8 cellular contexts compared by ENCODE assay signal in genomic region chr1:89566761-89567174, GRCh38. TPM values are rescaled to one million over a fixed set of nuclear protein-coding genes. Genes with fewer than 3 reads are reported as not detected.
DNase-seq lines count a peak whose midpoint lies in the region; ATAC-seq and TF ChIP-seq lines count a peak whose summit lies in the region.

No MANE protein-coding gene starts in this region.

- H2BK12ac ChIP-seq in H9 (ENCODE audit: insufficient read length, low read depth, low read length): no peak overlapping the region

- no peaks in the 10 kb centered on the region; the same call in 1 of the 2 replicates for H3K36me3 ChIP-seq in SJCRH30

- H4K8ac ChIP-seq in H9 (replicated peaks; ENCODE audit: insufficient read length, low read depth, low read length): no peak overlapping the region

- no peak overlapping the region for H3T11ph ChIP-seq in H9 (ENCODE audit: low read length)

- no peaks in the 10 kb centered on the region for H3K27me3 Mint-ChIP-seq in H9 (ENCODE audit: low read depth)
- no peaks in the 10 kb centered on the region for H3K27me3 Mint-ChIP-seq in brain
- no peaks in the 10 kb centered on the region for H3K27me3 Mint-ChIP-seq in stimulated activated memory B cell treated with anti-CD40 and anti-IgM and Interleukin-4, amounts not matched to agents 10 μg/mL and 1 μg/mL and 100 μg/mL, for 72 hours

- H3K79me2 ChIP-seq in H9 (ENCODE audit: insufficient read depth, low read length): no peaks in the 10 kb centered on the region; the same call in 1 of the 2 replicates

- no peak overlapping the region for H4K91ac ChIP-seq in H9 (ENCODE audit: insufficient read length, low read depth, low read length)

- no peak overlapping the region for H3K23ac ChIP-seq in H9 (ENCODE audit: insufficient read length, low read depth, low read length)

- H3K18ac ChIP-seq in H9 (ENCODE audit: insufficient read length, low read depth, low read length): no peak overlapping the region

- no CpG with 5 or more reads among the region's 6 CpGs for WGBS in H9 (ENCODE audit: extremely low coverage, insufficient read length, low lambda C conversion rate)

- no peak overlapping the region for H4K5ac ChIP-seq in H9 (ENCODE audit: insufficient read length, low read depth, low read length)

- TF ChIP-seq CTCF in H9 (conservative IDR thresholded peaks at IDR 0.05): no peak
- no peak for TF ChIP-seq CTCF in brain (conservative IDR thresholded peaks at IDR 0.05)

- H2AK5ac ChIP-seq in H9 (ENCODE audit: insufficient read length, low read length): no peak overlapping the region

- no peak overlapping the region for H2BK120ac ChIP-seq in H9 (ENCODE audit: low read depth, low read length, poor library complexity, severe bottlenecking)

- no peak overlapping the region for H3K4me2 ChIP-seq in H9 (ENCODE audit: insufficient read depth, insufficient read length, low read length)

- H3K4me1 ChIP-seq in H9 (ENCODE audit: insufficient read depth, low read length): peaks cover 8% of the 10 kb centered on the region; the same call in 1 of the 2 replicates
- H3K4me1 ChIP-seq in SJCRH30: no peaks in the 10 kb centered on the region

- no peak for ATAC-seq in stimulated activated memory B cell treated with anti-CD40 and anti-IgM and Interleukin-4, amounts not matched to agents 10 μg/mL and 1 μg/mL and 100 μg/mL, for 72 hours

- no peak overlapping the region for H3K4me3 ChIP-seq in SJCRH30

- H3K27ac Mint-ChIP-seq in H9 (peak overlapping the region; percentile 42 to 97 (median 66); a peak in 6 of 7 replicates), brain (peak overlapping the region in 4 of 5 experiments; percentile 75 to 95 (median 85))
- no peak overlapping the region for H3K27ac Mint-ChIP-seq in stimulated activated memory B cell treated with anti-CD40 and anti-IgM and Interleukin-4, amounts not matched to agents 10 μg/mL and 1 μg/mL and 100 μg/mL, for 72 hours

- peaks cover 25 to 33% (median 28%) of the 10 kb centered on the region in 3 experiments for H3K36me3 Mint-ChIP-seq in H9 (ENCODE audit: insufficient read depth in 1 of 3, low read depth in 3 of 3)
- H3K36me3 Mint-ChIP-seq in brain: peaks cover 32% of the 10 kb centered on the region
- peaks cover 36% of the 10 kb centered on the region for H3K36me3 Mint-ChIP-seq in stimulated activated memory B cell treated with anti-CD40 and anti-IgM and Interleukin-4, amounts not matched to agents 10 μg/mL and 1 μg/mL and 100 μg/mL, for 72 hours

- H2AFZ ChIP-seq in H9 (ENCODE audit: low read length): no peak overlapping the region

- no peak overlapping the region for H2BK15ac ChIP-seq in H9 (ENCODE audit: low read depth, low read length)

- H3K4ac ChIP-seq in H9 (ENCODE audit: low read depth, low read length): no peak overlapping the region

- H3K14ac ChIP-seq in H9 (ENCODE audit: insufficient read depth, low read length): no peak overlapping the region

- H3K27ac ChIP-seq in H9 (ENCODE audit: insufficient read length, low read depth, low read length) (no peak overlapping the region), SJCRH30 (no peak overlapping the region)

- H3K4me1 Mint-ChIP-seq in H9 (peaks cover 44 to 59% of the 10 kb centered on the region in 2 experiments), brain (peaks cover 52% of the 10 kb centered on the region)
- H3K4me1 Mint-ChIP-seq in stimulated activated memory B cell treated with anti-CD40 and anti-IgM and Interleukin-4, amounts not matched to agents 10 μg/mL and 1 μg/mL and 100 μg/mL, for 72 hours: peaks cover 22% of the 10 kb centered on the region

- no peaks in the 10 kb centered on the region for H3K9me3 ChIP-seq in H9 (ENCODE audit: control insufficient read depth, low read depth, low read length)
- no peaks in the 10 kb centered on the region; the same call in 1 of the 2 replicates for H3K9me3 ChIP-seq in SJCRH30 (replicated peaks)

- H4K20me1 ChIP-seq in H9 (ENCODE audit: control insufficient read depth, insufficient read depth, insufficient read length): no peaks in the 10 kb centered on the region

- H2BK20ac ChIP-seq in H9 (ENCODE audit: low read depth, low read length, poor library complexity, severe bottlenecking): no peak overlapping the region

- no peak overlapping the region for H2BK5ac ChIP-seq in H9 (ENCODE audit: insufficient read length, low read length)

- DNase-seq in H9 (no peak), iPS-NIHi7 (ENCODE audit: extremely low spot score) (peak; percentile 42), putamen (ENCODE audit: low spot score) (peak; percentile 69), glomerular visceral epithelial cell (ENCODE audit: extremely low spot score) (no peak), DMS53 treated with DMSO at 0.1 percent for 48 hours (lab: John Stamatoyannopoulos, UW; ENCODE audit: unreplicated experiment) (no peak), SJCRH30 (no peak)

- H3K9me3 Mint-ChIP-seq in H9 (peaks cover 13% of the 10 kb centered on the region in 2 experiments), brain (peaks cover 11 to 26% (median 22%) of the 10 kb centered on the region in 5 experiments)
- H3K9me3 Mint-ChIP-seq in stimulated activated memory B cell treated with anti-CD40 and anti-IgM and Interleukin-4, amounts not matched to agents 10 μg/mL and 1 μg/mL and 100 μg/mL, for 72 hours: peaks cover 3% of the 10 kb centered on the region

- H3K23me2 ChIP-seq in H9 (ENCODE audit: insufficient read length, low read depth, low read length, poor library complexity, severe bottlenecking): no peaks in the 10 kb centered on the region

- H3K79me1 ChIP-seq in H9 (ENCODE audit: insufficient read depth, low read depth, low read length, poor library complexity, severe bottlenecking): no peaks in the 10 kb centered on the region

- no peak overlapping the region for H3K56ac ChIP-seq in H9 (ENCODE audit: insufficient read length, low read depth, low read length)

- H3K4me3 Mint-ChIP-seq in H9 (no peak overlapping the region; a peak in 1 of 5 replicates), brain (peak overlapping the region; percentile 7 to 74 (median 49))
- H3K4me3 Mint-ChIP-seq in stimulated activated memory B cell treated with anti-CD40 and anti-IgM and Interleukin-4, amounts not matched to agents 10 μg/mL and 1 μg/mL and 100 μg/mL, for 72 hours: no peak overlapping the region

- no peak overlapping the region for H3K9ac ChIP-seq in H9 (ENCODE audit: extremely low read depth, insufficient read length, low read length)

- H3K27me3 ChIP-seq in H9 (ENCODE audit: insufficient read depth, low read length) (no peaks in the 10 kb centered on the region), SJCRH30 (no peaks in the 10 kb centered on the region)

RNA-seq across cellular contexts. Expression of gene LRRC8B, which starts 42.1 kb away (rescaled TPM):
- 29.1 and 33.2 TPM in 2 replicates for total RNA-seq in H9 (2021)
- polyA plus RNA-seq in brain (ENCODE audit: insufficient read depth, low read depth, low replicate concordance): 7.0 TPM
- total RNA-seq in SJCRH30 (2014; rRNA removed; shearing (Covaris generic)): 6.5 and 9.2 TPM in 2 replicates

Comparison
In these comparisons a context has a peak if more than half of its experiments do, and no peak if none do; other contexts are left out.
1. DNase-seq: peak in iPS-NIHi7 (single experiment) and putamen (single experiment); none in H9 (single experiment), glomerular visceral epithelial cell (single experiment), DMS53 treated with DMSO at 0.1 percent for 48 hours (single experiment) and SJCRH30 (0 of 2).
2. H3K4me3 Mint-ChIP-seq: peak in brain (5 of 5); none in H9 (0 of 2) and stimulated activated memory B cell treated with anti-CD40 and anti-IgM and Interleukin-4, amounts not matched to agents 10 μg/mL and 1 μg/mL and 100 μg/mL, for 72 hours (single experiment).